ENCODE assay signal across 8 cellular contexts in genomic region chr5:163436515-163436914, GRCh38. TPM values are rescaled to one million over a fixed set of nuclear protein-coding genes. Genes with fewer than 3 reads are reported as not detected.
DNase-seq lines count a peak whose midpoint lies in the region; ATAC-seq and TF ChIP-seq lines count a peak whose summit lies in the region.

No MANE protein-coding gene starts in this region.

- peaks cover 12 to 24% of the 10 kb centered on the region in 2 experiments; a peak in 3 of 4 replicates for H3K4me1 ChIP-seq in SK-N-SH (ENCODE audit: control insufficient read depth in 1 of 2, insufficient read depth in 2 of 2, low read depth in 1 of 2, low read length in 1 of 2)

- H2AFZ ChIP-seq in SK-N-SH (ENCODE audit: low read depth) = peak overlapping the region; percentile 92

- CTCF ChIA-PET in SK-N-SH (lab: Yijun Ruan, JAX) = no interaction called here

- H3K9me2 ChIP-seq in SK-N-SH = no peaks in the 10 kb centered on the region

- H3K27me3 Mint-ChIP-seq in T-helper 2 cell treated with Interferon-gamma antibody and Interleukin-4, amounts not matched to agents 5 μg/mL and 100 μg/mL, for 36 hours (ENCODE audit: low read depth) = peaks cover 15% of the 10 kb centered on the region

- peak overlapping the region; percentile 94 for H3K4me3 Mint-ChIP-seq in T-helper 2 cell treated with Interferon-gamma antibody and Interleukin-4, amounts not matched to agents 5 μg/mL and 100 μg/mL, for 36 hours
- H3K4me3 Mint-ChIP-seq in stimulated activated effector memory CD8-positive, alpha-beta T cell treated with anti-CD3 and anti-CD28 coated beads, Interleukin-12 subunit alpha, Interleukin-12 subunit beta, amount 100 ng/mL, for 72 hours = peak overlapping the region; percentile 80

- peak overlapping the region; percentile 91; the same call in 1 of the 2 replicates for H3K4me2 ChIP-seq in SK-N-SH

- H3K36me3 ChIP-seq in SK-N-SH (replicated peaks in 1 of 2; ENCODE audit: control insufficient read depth in 1 of 2, insufficient read depth in 2 of 2, low read length in 1 of 2) = peaks cover 22 to 25% of the 10 kb centered on the region in 2 experiments

- POLR2A ChIA-PET in SK-N-SH (lab: Yijun Ruan, JAX) = no interaction called here

- H3K27me3 ChIP-seq in SK-N-SH (ENCODE audit: insufficient read depth) = no peaks in the 10 kb centered on the region

- TF ChIP-seq EP300 in SK-N-SH (IDR thresholded peaks at IDR 0.05; ENCODE audit: borderline replicate concordance in 1 of 2, low read depth in 1 of 2, low read length in 1 of 2) = no peak

- H3K36me3 Mint-ChIP-seq in T-helper 2 cell treated with Interferon-gamma antibody and Interleukin-4, amounts not matched to agents 5 μg/mL and 100 μg/mL, for 36 hours (ENCODE audit: low read depth) = peaks cover 28% of the 10 kb centered on the region
- H3K36me3 Mint-ChIP-seq in stimulated activated effector memory CD8-positive, alpha-beta T cell treated with anti-CD3 and anti-CD28 coated beads, Interleukin-12 subunit alpha, Interleukin-12 subunit beta, amount 100 ng/mL, for 72 hours = peaks cover 36% of the 10 kb centered on the region

- no peak overlapping the region; the same call in 1 of the 2 replicates for H3K9ac ChIP-seq in SK-N-SH

- TF ChIP-seq CTCF in SK-N-SH (IDR thresholded peaks at IDR 0.05) = no peak

- peaks cover 42% of the 10 kb centered on the region for H3K79me2 ChIP-seq in SK-N-SH (ENCODE audit: insufficient read depth)

- H3K4me3 ChIP-seq in SK-N-SH (ENCODE audit: low read depth in 2 of 2, low read length in 1 of 2) = peak overlapping the region; percentile 48 to 98; a peak in 2 of 4 replicates

- H3K9me3 Mint-ChIP-seq in T-helper 2 cell treated with Interferon-gamma antibody and Interleukin-4, amounts not matched to agents 5 μg/mL and 100 μg/mL, for 36 hours = no peaks in the 10 kb centered on the region
- H3K9me3 Mint-ChIP-seq in stimulated activated effector memory CD8-positive, alpha-beta T cell treated with anti-CD3 and anti-CD28 coated beads, Interleukin-12 subunit alpha, Interleukin-12 subunit beta, amount 100 ng/mL, for 72 hours = no peaks in the 10 kb centered on the region

- ATAC-seq in SK-N-SH treated with all-trans-retinoic acid at 6 μM for 48 hours = no peak
- no peak for ATAC-seq in stimulated activated effector memory CD8-positive, alpha-beta T cell treated with anti-CD3 and anti-CD28 coated beads, Interleukin-12 subunit alpha, Interleukin-12 subunit beta, amount 100 ng/mL, for 72 hours
- no peak for ATAC-seq in GM21619 (IDR thresholded peaks at IDR 0.05; ENCODE audit: unreplicated experiment)

- H3K9me3 ChIP-seq in SK-N-SH = no peaks in the 10 kb centered on the region

- peak overlapping the region; percentile 4 to 64; a peak in 3 of 4 replicates for H3K27ac ChIP-seq in SK-N-SH (ENCODE audit: low read depth in 2 of 2, low read length in 1 of 2)

- no peak for TF ChIP-seq RAD21 in SK-N-SH (IDR thresholded peaks at IDR 0.05; ENCODE audit: low read length)

- DNase-seq in SK-N-SH = no peak
- DNase-seq in T-helper 2 cell treated with Interferon-gamma antibody and Interleukin-4, amounts not matched to agents 5 μg/mL and 100 μg/mL, for 36 hours (ENCODE audit: low spot score) = no peak
- DNase-seq in globus pallidus (ENCODE audit: low spot score) = peak; percentile 21
- no peak for DNase-seq in stimulated activated effector memory CD8-positive, alpha-beta T cell treated with anti-CD3 and anti-CD28 coated beads, Interleukin-12 subunit alpha, Interleukin-12 subunit beta, amount 100 ng/mL, for 72 hours (ENCODE audit: low spot score in 2 of 2)
- DNase-seq in activated gamma-delta T cell (lab: John Stamatoyannopoulos, UW) = no peak
- DNase-seq in GM03348 (ENCODE audit: low spot score) = no peak

- 80% methylated on average over 4 of the region's 4 CpGs for whole genome bisulfite sequencing in SK-N-SH (ENCODE audit: low lambda C conversion rate)

- H3K4me1 Mint-ChIP-seq in T-helper 2 cell treated with Interferon-gamma antibody and Interleukin-4, amounts not matched to agents 5 μg/mL and 100 μg/mL, for 36 hours (ENCODE audit: low read depth) = peaks cover 30% of the 10 kb centered on the region
- peaks cover 28% of the 10 kb centered on the region for H3K4me1 Mint-ChIP-seq in stimulated activated effector memory CD8-positive, alpha-beta T cell treated with anti-CD3 and anti-CD28 coated beads, Interleukin-12 subunit alpha, Interleukin-12 subunit beta, amount 100 ng/mL, for 72 hours

- H3F3A ChIP-seq in SK-N-SH (replicated peaks; ENCODE audit: insufficient read depth) = peaks cover 9% of the 10 kb centered on the region

- H3K27ac Mint-ChIP-seq in T-helper 2 cell treated with Interferon-gamma antibody and Interleukin-4, amounts not matched to agents 5 μg/mL and 100 μg/mL, for 36 hours = peak overlapping the region; percentile 89
- H3K27ac Mint-ChIP-seq in stimulated activated effector memory CD8-positive, alpha-beta T cell treated with anti-CD3 and anti-CD28 coated beads, Interleukin-12 subunit alpha, Interleukin-12 subunit beta, amount 100 ng/mL, for 72 hours = peak overlapping the region; percentile 88

- peaks cover 32% of the 10 kb centered on the region for H4K20me1 ChIP-seq in SK-N-SH (ENCODE audit: insufficient read depth)

TF ChIP-seq in SK-N-SH, 30 proteins besides CTCF, POLR2A, EP300 and RAD21 (continues in another document):
- no peak for TF ChIP-seq MXI1 (IDR thresholded peaks at IDR 0.05; ENCODE audit: low read depth, low read length)
- TF ChIP-seq, protein P1, sequence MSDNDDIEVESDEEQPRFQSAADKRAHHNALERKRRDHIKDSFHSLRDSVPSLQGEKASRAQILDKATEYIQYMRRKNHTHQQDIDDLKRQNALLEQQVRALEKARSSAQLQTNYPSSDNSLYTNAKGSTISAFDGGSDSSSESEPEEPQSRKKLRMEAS (IDR thresholded peaks at IDR 0.05; ENCODE audit: low read depth) = no peak
- TF ChIP-seq RCOR1 (IDR thresholded peaks at IDR 0.05; ENCODE audit: low read length) = no peak
- TF ChIP-seq SMC3 (IDR thresholded peaks at IDR 0.05; ENCODE audit: low read depth, low read length) = no peak
- no peak for TF ChIP-seq TCF12 (IDR thresholded peaks at IDR 0.05)
- TF ChIP-seq ZBTB33 (IDR thresholded peaks at IDR 0.05; ENCODE audit: borderline replicate concordance, low read depth) = no peak

TF ChIP-seq in SK-N-SH treated with all-trans-retinoic acid at 6 μM for 48 hours, 23 proteins besides CTCF, POLR2A, EP300 and RAD21 (continues in another document):
- TF ChIP-seq GLIS3 (CRISPR knock-in tag; IDR thresholded peaks at IDR 0.05) = no peak
- TF ChIP-seq, protein P2, sequence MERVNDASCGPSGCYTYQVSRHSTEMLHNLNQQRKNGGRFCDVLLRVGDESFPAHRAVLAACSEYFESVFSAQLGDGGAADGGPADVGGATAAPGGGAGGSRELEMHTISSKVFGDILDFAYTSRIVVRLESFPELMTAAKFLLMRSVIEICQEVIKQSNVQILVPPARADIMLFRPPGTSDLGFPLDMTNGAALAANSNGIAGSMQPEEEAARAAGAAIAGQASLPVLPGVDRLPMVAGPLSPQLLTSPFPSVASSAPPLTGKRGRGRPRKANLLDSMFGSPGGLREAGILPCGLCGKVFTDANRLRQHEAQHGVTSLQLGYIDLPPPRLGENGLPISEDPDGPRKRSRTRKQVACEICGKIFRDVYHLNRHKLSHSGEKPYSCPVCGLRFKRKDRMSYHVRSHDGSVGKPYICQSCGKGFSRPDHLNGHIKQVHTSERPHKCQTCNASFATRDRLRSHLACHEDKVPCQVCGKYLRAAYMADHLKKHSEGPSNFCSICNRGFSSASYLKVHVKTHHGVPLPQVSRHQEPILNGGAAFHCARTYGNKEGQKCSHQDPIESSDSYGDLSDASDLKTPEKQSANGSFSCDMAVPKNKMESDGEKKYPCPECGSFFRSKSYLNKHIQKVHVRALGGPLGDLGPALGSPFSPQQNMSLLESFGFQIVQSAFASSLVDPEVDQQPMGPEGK (CRISPR knock-in tag; IDR thresholded peaks at IDR 0.05; ENCODE audit: borderline replicate concordance) = no peak
- no peak for TF ChIP-seq RARB (CRISPR knock-in tag; IDR thresholded peaks at IDR 0.05)
- TF ChIP-seq ZFP3 (CRISPR knock-in tag; IDR thresholded peaks at IDR 0.05) = no peak
- TF ChIP-seq CREB5 (CRISPR knock-in tag; IDR thresholded peaks at IDR 0.05; ENCODE audit: low read depth) = no peak
- no peak for TF ChIP-seq BACH2 (CRISPR knock-in tag; IDR thresholded peaks at IDR 0.05; ENCODE audit: borderline replicate concordance)
- TF ChIP-seq ARNTL (CRISPR knock-in tag; IDR thresholded peaks at IDR 0.05; ENCODE audit: borderline replicate concordance, low read depth) = no peak
- no peak for TF ChIP-seq ZNF565 (CRISPR knock-in tag; conservative IDR thresholded peaks at IDR 0.05; ENCODE audit: low read depth)
- no peak for TF ChIP-seq ZFP30 (CRISPR knock-in tag; IDR thresholded peaks at IDR 0.05)
- TF ChIP-seq CSDC2 (CRISPR knock-in tag; IDR thresholded peaks at IDR 0.05) = no peak
- TF ChIP-seq SNAI2 (CRISPR knock-in tag; IDR thresholded peaks at IDR 0.05) = no peak

RNA-seq across cellular contexts. Expression of gene CCNG1, which starts 0.9 kb away (rescaled TPM):
- polyA plus RNA-seq in SK-N-SH (2012; rRNA removed) = 49.0 and 62.0 TPM in 2 replicates
- 83.5 and 112 TPM in 2 replicates for polyA plus RNA-seq in SK-N-SH (2012; cell fraction: cytosol; rRNA removed)
- 38.1 and 75.6 TPM in 2 replicates for polyA plus RNA-seq in SK-N-SH (2012; cell fraction: nucleus; rRNA removed)

RNA-seq across cellular contexts. Expression of gene NUDCD2, which starts 23.4 kb away (rescaled TPM):
- 7.8 and 8.6 TPM in 2 replicates for polyA plus RNA-seq in SK-N-SH (2012; rRNA removed)
- 10.5 and 13.4 TPM in 2 replicates for polyA plus RNA-seq in SK-N-SH (2012; cell fraction: cytosol; rRNA removed)
- polyA plus RNA-seq in SK-N-SH (2012; cell fraction: nucleus; rRNA removed) = 5.4 and 10.4 TPM in 2 replicates

RNA-seq across cellular contexts. Expression of gene HMMR, which starts 23.9 kb away (rescaled TPM):
- polyA plus RNA-seq in SK-N-SH (2012; rRNA removed) = 7.7 and 7.8 TPM in 2 replicates
- 10.7 and 13.1 TPM in 2 replicates for polyA plus RNA-seq in SK-N-SH (2012; cell fraction: cytosol; rRNA removed)
- polyA plus RNA-seq in SK-N-SH (2012; cell fraction: nucleus; rRNA removed) = 3.2 and 5.6 TPM in 2 replicates
